24 cellular contexts compared by ENCODE assay signal in genomic region chr15:68311859-68312557, GRCh38. TPM values are rescaled to one million over a fixed set of nuclear protein-coding genes. Genes with fewer than 3 reads are reported as not detected.
DNase-seq lines count a peak whose midpoint lies in the region; ATAC-seq, FAIRE-seq and TF ChIP-seq lines count a peak whose summit lies in the region.
"Had no signal": no experiment of that assay in that cellular context is flagged by ENCODE, and none has a peak within 500 bp of the region (broad histone marks: within the 10 kb centered on the region; RNA-seq: fewer than 3 reads in every experiment).

No MANE protein-coding gene starts in this region.

- POLR2A ChIA-PET in HepG2 (lab: Yijun Ruan, JAX) = no interaction called here

- no peak for ATAC-seq in HepG2
- ATAC-seq: activated CD4-positive, alpha-beta T cell treated with anti-CD3 and anti-CD28 coated beads for 36 hours; psoas muscle had no signal

- TF ChIP-seq POLR2A in adrenal gland (IDR thresholded peaks at IDR 0.05) (no peak), HepG2 (IDR thresholded peaks at IDR 0.05; ENCODE audit: insufficient read depth in 1 of 2, low read depth in 2 of 2, low read length in 2 of 2) (no peak)

- H3K9me3 Mint-ChIP-seq in type B pancreatic cell = no peaks in the 10 kb centered on the region
- H3K9me3 Mint-ChIP-seq: H9 had no signal

- H3K4me2 ChIP-seq in HepG2 (ENCODE audit: low read depth, low read length) = no peak overlapping the region

- H3K4me3 ChIP-seq in adrenal gland (no peak overlapping the region), HepG2 (replicated peaks in 1 of 3; ENCODE audit: insufficient read depth in 1 of 3, low read depth in 2 of 3, low read length in 3 of 3) (no peak overlapping the region)
- H3K4me3 ChIP-seq: BLaER1 treated with 17β-estradiol and CSF1 and Interleukin-3, amounts not matched to agents 10 nM and 100 nM; cardiac muscle cell; psoas muscle; SJCRH30 had no signal

- H3K9ac ChIP-seq in HepG2 (ENCODE audit: insufficient read depth, low read depth, low read length) = no peak overlapping the region
- H3K9ac ChIP-seq: BLaER1 treated with 17β-estradiol and CSF1 and Interleukin-3, amounts not matched to agents 10 nM and 100 nM had no signal

- WGBS in adrenal gland, 4 donors = 84 to 94% (median 89%) methylated on average over 3 of the region's 3 CpGs
- 78% methylated on average over 3 of the region's 3 CpGs for WGBS in HepG2 (ENCODE audit: low lambda C conversion rate)

- TF ChIP-seq EP300 in HepG2 (IDR thresholded peaks at IDR 0.05; ENCODE audit: low read depth in 2 of 2, low read length in 2 of 2) (no peak), HepG2 (CRISPR knock-in tag; IDR thresholded peaks at IDR 0.05; ENCODE audit: borderline replicate concordance) (no peak)

- no TSS peak for BruUV-seq in HepG2 (replicated peaks; lab: Mats Ljungman, UMichigan)

- no peak for FAIRE-seq in HepG2 (lab: Jason Lieb, UNC)
- FAIRE-seq: keratinocyte, RCC 7860 had no signal

- H3K27me3 Mint-ChIP-seq in type B pancreatic cell = peaks cover 5% of the 10 kb centered on the region
- H3K27me3 Mint-ChIP-seq: activated CD4-positive, alpha-beta T cell treated with anti-CD3 and anti-CD28 coated beads for 36 hours had no signal

- no peak overlapping the region for H3K4me3 Mint-ChIP-seq in type B pancreatic cell
- H3K4me3 Mint-ChIP-seq: activated CD4-positive, alpha-beta T cell treated with anti-CD3 and anti-CD28 coated beads for 36 hours; H9 had no signal

- H3K4me1 Mint-ChIP-seq in type B pancreatic cell (ENCODE audit: unreplicated experiment) = peaks cover 20% of the 10 kb centered on the region

- TF ChIP-seq CTCF in adrenal gland (IDR thresholded peaks at IDR 0.05) = no peak
- TF ChIP-seq CTCF in HepG2 (CRISPR knock-in tag; IDR thresholded peaks at IDR 0.05) = no peak
- TF ChIP-seq CTCF in type B pancreatic cell (conservative IDR thresholded peaks at IDR 0.05) = no peak

- DNase-seq in activated effector memory CD4-positive, alpha-beta T cell treated with anti-CD3 and anti-CD28 coated beads, Interleukin-2, amount 50 U/mL, for 16 hours = peak; percentile 44
- no peak for DNase-seq in activated effector memory CD4-positive, alpha-beta T cell treated with Interleukin-2 at 50 U/mL for 16 hours
- DNase-seq in adrenal gland (peak in 5 of 7 donors; percentile 1 to 27 (median 9)), HepG2 (ENCODE audit: low spot score) (no peak), type B pancreatic cell (ENCODE audit: extremely low spot score, unreplicated experiment) (peak; percentile 37), RKO (ENCODE audit: low spot score) (no peak), HCEC 1CT (no peak), NCI-H146 treated with DMSO at 0.1 percent for 48 hours (lab: John Stamatoyannopoulos, UW; ENCODE audit: unreplicated experiment) (no peak)
- DNase-seq: ACHN, amygdala, COR-L47, DMS79 treated with DMSO at 0.1 percent for 48 hours, Karpas-422, MV-4-11, NCI-H1694, NCI-H524, psoas muscle had no signal

- no peaks in the 10 kb centered on the region for H3K79me2 ChIP-seq in HepG2 (ENCODE audit: insufficient read depth, low read length)

- H3K4me1 ChIP-seq in adrenal gland (replicated peaks in 1 of 2) (peaks cover 0 to 8% of the 10 kb centered on the region in 2 donors), HepG2 (ENCODE audit: insufficient read depth, low read length) (peaks cover 41% of the 10 kb centered on the region)

- intact Hi-C loops in adrenal gland (cut with DNase I) = loop anchor here (5.0 to 10.0 kb wide), 3 partner anchors 60 to 233 kb away; no protein-coding TSS in a partner anchor
- intact Hi-C loops in HepG2 (cut with micrococcal nuclease; ENCODE audit: unreplicated experiment) = no loop called here

- no peaks in the 10 kb centered on the region for H3K27me3 ChIP-seq in adrenal gland
- peaks cover 2 to 22% of the 10 kb centered on the region in 2 experiments for H3K27me3 ChIP-seq in HepG2 (ENCODE audit: control insufficient read depth in 1 of 2, insufficient read depth in 2 of 2, low read length in 2 of 2)
- H3K27me3 ChIP-seq: BLaER1 treated with 17β-estradiol and CSF1 and Interleukin-3, amounts not matched to agents 10 nM and 100 nM; cardiac muscle cell had no signal

- H3K36me3 Mint-ChIP-seq in type B pancreatic cell = no peaks in the 10 kb centered on the region

- H3K9me3 ChIP-seq in adrenal gland (replicated peaks in 1 of 3) = no peaks in the 10 kb centered on the region
- peaks cover 5% of the 10 kb centered on the region; the same call in 1 of the 2 replicates for H3K9me3 ChIP-seq in HepG2 (ENCODE audit: low read length)
- H3K9me3 ChIP-seq: BLaER1 treated with 17β-estradiol and CSF1 and Interleukin-3, amounts not matched to agents 10 nM and 100 nM; psoas muscle; SJCRH30 had no signal

- H4K20me1 ChIP-seq in HepG2 (ENCODE audit: insufficient read depth, low read length) = no peaks in the 10 kb centered on the region
- H4K20me1 ChIP-seq: BLaER1 treated with 17β-estradiol and CSF1 and Interleukin-3, amounts not matched to agents 10 nM and 100 nM had no signal

- CTCF ChIA-PET in HepG2 (lab: Yijun Ruan, JAX; ENCODE audit: low intra/inter-chr PET ratio, low total read pairs) = no interaction called here

- H2AFZ ChIP-seq in HepG2 (ENCODE audit: low read length) = no peak overlapping the region

- in situ Hi-C loops in HepG2 (cut with HindIII; ENCODE audit: extremely low pct_ligation_motif_present, low pct_unique_long_range_greater_than_20kb) = no loop called here

- no peak overlapping the region for H3K27ac Mint-ChIP-seq in type B pancreatic cell
- H3K27ac Mint-ChIP-seq: activated CD4-positive, alpha-beta T cell treated with anti-CD3 and anti-CD28 coated beads for 36 hours had no signal

- H3K27ac ChIP-seq in adrenal gland (no peak overlapping the region), HepG2 (ENCODE audit: extremely low read length, insufficient read depth, low read length) (no peak overlapping the region)
- H3K27ac ChIP-seq: BLaER1 treated with 17β-estradiol and CSF1 and Interleukin-3, amounts not matched to agents 10 nM and 100 nM; cardiac muscle cell; psoas muscle; SJCRH30 had no signal

- no peak for TF ChIP-seq RAD21 in HepG2 (CRISPR knock-in tag; IDR thresholded peaks at IDR 0.05)

- H3K36me3 ChIP-seq in adrenal gland (replicated peaks in 1 of 2) (no peaks in the 10 kb centered on the region), HepG2 (replicated peaks in 1 of 2; ENCODE audit: control insufficient read depth in 1 of 2, insufficient read depth in 2 of 2, low read length in 2 of 2) (no peaks in the 10 kb centered on the region)
- H3K36me3 ChIP-seq: BLaER1 treated with 17β-estradiol and CSF1 and Interleukin-3, amounts not matched to agents 10 nM and 100 nM; cardiac muscle cell; SJCRH30 had no signal

TF ChIP-seq in HepG2, 621 proteins besides CTCF, POLR2A, EP300 and RAD21:
- TF ChIP-seq ZBTB43 (CRISPR knock-in tag; conservative IDR thresholded peaks at IDR 0.05) (no peak), SP4 (CRISPR knock-in tag; IDR thresholded peaks at IDR 0.05) (no peak), SETDB1 (CRISPR knock-in tag; IDR thresholded peaks at IDR 0.05; ENCODE audit: borderline replicate concordance) (no peak), ZNF768 (CRISPR knock-in tag; IDR thresholded peaks at IDR 0.05) (peak; percentile 79)

RNA-seq across cellular contexts. Expression of gene FEM1B, which starts 34.5 kb away (rescaled TPM):
- 10 to 100 TPM; 25.2 to 57.7 (median 43.8) TPM for total RNA-seq in adrenal gland
- 10 to 100 TPM in 1 of 3 donors, 1 to 10 TPM in 2; 7.0 to 35.7 (median 9.3) TPM for polyA plus RNA-seq in adrenal gland
- total RNA-seq in HepG2 (2016; rRNA removed; fragmentation: Illumina TruSeq; extraction: Trizol) = 38.1 and 41.2 TPM in 2 replicates
- 1.8 and 3.1 TPM in 2 replicates for total RNA-seq in HepG2 (2016; cell fraction: cytosol; rRNA removed; fragmentation: Illumina TruSeq; extraction: Trizol; ENCODE audit: low read depth)
- total RNA-seq in HepG2 (2016; cell fraction: insoluble cytoplasmic fraction; rRNA removed; fragmentation: Illumina TruSeq; extraction: Trizol) = 30.7 and 45.0 TPM in 2 replicates
- 14.6 and 17.1 TPM in 2 replicates for total RNA-seq in HepG2 (2016; cell fraction: membrane; rRNA removed; fragmentation: Illumina TruSeq; extraction: Trizol)
- total RNA-seq in HepG2 (2016; cell fraction: nucleus; rRNA removed; fragmentation: Illumina TruSeq; extraction: Trizol) = 28.2 and 28.4 TPM in 2 replicates
- 40.0 and 40.3 TPM in 2 replicates for polyA plus RNA-seq in HepG2 (2011; rRNA removed)
- polyA plus RNA-seq in HepG2 (2011; cell fraction: cytosol; rRNA removed) = 19.1 and 23.6 TPM in 2 replicates
- polyA plus RNA-seq in HepG2 (2011; cell fraction: nucleus; rRNA removed) = 21.4 and 22.7 TPM in 2 replicates
- 16.6 and 17.3 TPM in 2 replicates for polyA plus RNA-seq in HepG2 (2012)
- polyA plus RNA-seq in HepG2 (2016; cell fraction: cytosol; fragmentation: Illumina TruSeq; extraction: Trizol; ENCODE audit: low read depth) = 0.72 and 0.80 TPM in 2 replicates
- polyA plus RNA-seq in HepG2 (2016; cell fraction: insoluble cytoplasmic fraction; fragmentation: Illumina TruSeq; extraction: Trizol; ENCODE audit: low read depth) = 19.0 and 20.2 TPM in 2 replicates
- polyA plus RNA-seq in HepG2 (2016; cell fraction: membrane; fragmentation: Illumina TruSeq; extraction: Trizol; ENCODE audit: low read depth) = 4.2 and 4.6 TPM in 2 replicates
- 19.1 and 25.5 TPM in 2 replicates for polyA plus RNA-seq in HepG2 (2016; cell fraction: nucleus; fragmentation: Illumina TruSeq; extraction: Trizol; ENCODE audit: insufficient read depth, low read depth)
- polyA minus RNA-seq in HepG2 (2011; rRNA and poly(A)+ RNA removed; ENCODE audit: low replicate concordance) = 110 and 233 TPM in 2 replicates
- polyA minus RNA-seq in HepG2 (2011; cell fraction: cytosol; rRNA and poly(A)+ RNA removed) = 70.9 and 90.9 TPM in 2 replicates
- 58.1 and 77.1 TPM in 2 replicates for polyA minus RNA-seq in HepG2 (2011; cell fraction: nucleus; rRNA and poly(A)+ RNA removed)
- total RNA-seq in type B pancreatic cell (ENCODE audit: low replicate concordance) = 54.2 and 63.1 TPM in 2 replicates

Comparison
In these comparisons a context has a peak if more than half of its experiments do, and no peak if none do; other contexts are left out.
1. DNase-seq: peak in activated effector memory CD4-positive, alpha-beta T cell treated with anti-CD3 and anti-CD28 coated beads, Interleukin-2, amount 50 U/mL, for 16 hours (single experiment), adrenal gland (5 of 7) and type B pancreatic cell (single experiment); none in activated effector memory CD4-positive, alpha-beta T cell treated with Interleukin-2 at 50 U/mL for 16 hours (single experiment), HepG2 (single experiment), RKO (single experiment), HCEC 1CT (single experiment) and NCI-H146 treated with DMSO at 0.1 percent for 48 hours (single experiment).